Comparison of ENCODE assay signal across 17 cellular contexts in genomic region chr12:59973515-59973914, GRCh38.
DNase-seq lines count a peak whose midpoint lies in the region; FAIRE-seq and TF ChIP-seq lines count a peak whose summit lies in the region.
"Had no signal": no experiment of that assay in that cellular context is flagged by ENCODE, and none has a peak within 500 bp of the region (broad histone marks: within the 10 kb centered on the region; RNA-seq: fewer than 3 reads in every experiment).

No MANE protein-coding gene starts in this region.

- TF ChIP-seq CTCF in BJ (IDR thresholded peaks at IDR 0.05; ENCODE audit: insufficient read depth, low read depth, low read length): no peak
- no peak for TF ChIP-seq CTCF in astrocyte of the cerebellum (IDR thresholded peaks at IDR 0.05; ENCODE audit: low read depth, low read length, missing control alignments)

- no peaks in the 10 kb centered on the region for H3K27me3 ChIP-seq in BJ (ENCODE audit: control insufficient read depth, insufficient read depth, low read length)
- H3K27me3 ChIP-seq: heart right ventricle had no signal

- H3K4me3 ChIP-seq in BJ (ENCODE audit: low read depth, low read length) (no peak overlapping the region), astrocyte of the cerebellum (ENCODE audit: low read depth, low read length) (no peak overlapping the region)
- H3K4me3 ChIP-seq: heart right ventricle had no signal

- POLR2A ChIA-PET in BJ (lab: Charles Lee): interaction anchor here (0.6 kb wide), 1 partner anchor 14 kb away, joined by 6 read pairs; no protein-coding TSS in a partner anchor

- no peaks in the 10 kb centered on the region for H3K36me3 ChIP-seq in BJ (ENCODE audit: control insufficient read depth, insufficient read depth, low read length)
- H3K36me3 ChIP-seq: heart right ventricle had no signal

- CTCF ChIA-PET in BJ (lab: Yijun Ruan, JAX): interaction anchor here (0.7 to 1.6 kb wide), 2 partner anchors 80 to 138 kb away, joined by 3 read pairs; no protein-coding TSS in a partner anchor

- in situ Hi-C loops in astrocyte of the cerebellum (cut with HindIII; ENCODE audit: low sequenced_read_pairs): no loop called here

- no peak for FAIRE-seq in HTR-8/SVneo (lab: Jason Lieb, UNC)

- peak; percentile 92 for DNase-seq in BJ (ENCODE audit: low read depth)
- DNase-seq in HTR-8/SVneo (ENCODE audit: insufficient read length, low spot score): peak; percentile 23
- DNase-seq in astrocyte of the cerebellum (ENCODE audit: low read depth): peak; percentile 20
- DNase-seq in hepatic stellate cell (ENCODE audit: low spot score): peak; percentile 2
- DNase-seq in NCI-H2171 (lab: John Stamatoyannopoulos, UW): no peak
- DNase-seq in NCI-H187 (lab: John Stamatoyannopoulos, UW): no peak
- no peak for DNase-seq in NCI-H187 treated with DMSO at 0.1 percent for 48 hours (lab: John Stamatoyannopoulos, UW)
- no peak for DNase-seq in activated effector memory CD4-positive, alpha-beta T cell treated with anti-CD3 and anti-CD28 coated beads, Interleukin-2, amount 50 U/mL, for 16 hours
- DNase-seq: activated CD4-positive, alpha-beta T cell treated with anti-CD3 and anti-CD28 coated beads for 48 hours; activated T-cell treated with anti-CD3 and anti-CD28 coated beads, Interleukin-2, amount 50 U/mL, for 72 hours; anterior cingulate cortex; C1 segment of cervical spinal cord; effector CD8-positive, alpha-beta T cell; GOT3; heart right ventricle; stimulated activated naive CD8-positive, alpha-beta T cell treated with anti-CD3 and anti-CD28 coated beads, Interleukin-15, amount 100 ng/mL, for 72 hours; T-helper 1 cell had no signal

Comparison
In these comparisons a context has a peak if more than half of its experiments do, and no peak if none do; other contexts are left out.
1. DNase-seq: peak in BJ (single experiment), HTR-8/SVneo (single experiment), astrocyte of the cerebellum (single experiment) and hepatic stellate cell (single experiment); none in NCI-H2171 (single experiment), NCI-H187 (0 of 2), NCI-H187 treated with DMSO at 0.1 percent for 48 hours (single experiment) and activated effector memory CD4-positive, alpha-beta T cell treated with anti-CD3 and anti-CD28 coated beads, Interleukin-2, amount 50 U/mL, for 16 hours (single experiment).